In genomic region chr7:143398616-143399015, GRCh38 we compare ENCODE assay signal across 1 cellular context.
TF ChIP-seq lines count a peak whose summit lies in the region.

No MANE protein-coding gene starts in this region.

TF ChIP-seq in K562, 482 proteins besides CTCF, POLR2A, EP300 and RAD21:
- TF ChIP-seq HMGN3 (IDR thresholded peaks at IDR 0.05; ENCODE audit: borderline replicate concordance, extremely low read depth, insufficient read length, low read depth, low read length) (peak; percentile 28), CUX1 (CRISPR knock-in tag; IDR thresholded peaks at IDR 0.05) (no peak), STAG1 (CRISPR knock-in tag; IDR thresholded peaks at IDR 0.05; ENCODE audit: borderline replicate concordance) (0 out of 2 replicates have a peak, but pooled peaks have one; percentile 32)
